10 cellular contexts compared by ENCODE assay signal in the genomic region with DNA sequence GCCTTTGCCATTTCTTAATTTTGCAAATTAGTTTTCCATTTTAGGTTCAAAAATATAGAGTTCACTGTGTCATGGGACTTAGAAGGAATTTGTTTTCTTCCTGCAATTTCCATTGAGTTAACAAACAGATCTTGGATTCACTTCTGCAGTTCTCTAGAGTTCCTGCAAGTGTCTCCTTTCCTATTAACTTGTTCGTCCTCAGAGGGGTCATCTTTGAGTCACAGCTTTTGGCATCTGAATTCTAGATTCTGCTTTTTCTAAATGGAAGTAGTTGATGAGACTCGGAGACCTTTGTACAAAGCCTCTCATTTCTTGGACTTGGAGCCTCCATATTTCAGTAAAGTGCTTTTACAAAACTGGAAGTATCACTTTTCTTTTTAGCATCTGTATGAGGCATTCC.
A peak's percentile ranks its signal among the peaks of the same experiment; 100 is the strongest.
DNase-seq lines count a peak whose midpoint lies in the region; ATAC-seq and TF ChIP-seq lines count a peak whose summit lies in the region.
"Had no signal": no experiment of that assay in that cellular context is flagged by ENCODE, and none has a peak within 500 bp of the region (broad histone marks: within the 10 kb centered on the region; RNA-seq: fewer than 3 reads in every experiment).

No MANE protein-coding gene starts in this region.

- H3K18ac ChIP-seq in mesenchymal stem cell (ENCODE audit: low read depth in 1 of 2, low read length in 2 of 2) = no peak overlapping the region

- peak overlapping the region in 1 of 2 experiments; percentile 32 for H3K4me3 ChIP-seq in mesenchymal stem cell (ENCODE audit: insufficient read depth in 1 of 2, low read depth in 1 of 2, low read length in 2 of 2)

- no peak overlapping the region for H2AFZ ChIP-seq in mesenchymal stem cell (ENCODE audit: low read depth, low read length)

- no peak overlapping the region for H2AK5ac ChIP-seq in mesenchymal stem cell (ENCODE audit: low read length, severe bottlenecking)

- H3K36me3 ChIP-seq in mesenchymal stem cell (ENCODE audit: control insufficient read depth in 1 of 2, insufficient read depth in 2 of 2, low read depth in 1 of 2, low read length in 2 of 2) = no peaks in the 10 kb centered on the region

- H3K4me1 Mint-ChIP-seq in activated CD8-positive, alpha-beta T cell treated with anti-CD3 and anti-CD28 coated beads for 36 hours (ENCODE audit: low read depth) = no peaks in the 10 kb centered on the region

- no peak overlapping the region for H2BK12ac ChIP-seq in mesenchymal stem cell (ENCODE audit: low read length in 2 of 2)

- no peaks in the 10 kb centered on the region for H3K4me1 ChIP-seq in mesenchymal stem cell (ENCODE audit: control insufficient read depth, insufficient read depth, low read depth, low read length)

- no peaks in the 10 kb centered on the region for H3K79me1 ChIP-seq in mesenchymal stem cell (replicated peaks; ENCODE audit: low read length, poor library complexity, severe bottlenecking)

- WGBS in mesenchymal stem cell = 0% methylated on average over 1 of the region's 2 CpGs

- H4K91ac ChIP-seq in mesenchymal stem cell (ENCODE audit: low read length) = no peak overlapping the region

- no peak overlapping the region for H3K27ac ChIP-seq in mesenchymal stem cell (ENCODE audit: low read length, poor library complexity, severe bottlenecking)

- DNase-seq in EH (ENCODE audit: low read depth) (peak; percentile 66), astrocyte of the hippocampus (ENCODE audit: low read depth, low spot score) (peak; percentile 41), mesenchymal stem cell (peak; percentile 63)
- no peak for DNase-seq in activated CD8-positive, alpha-beta T cell treated with anti-CD3 and anti-CD28 coated beads for 36 hours
- DNase-seq: NCI-H526 had no signal

- no peak overlapping the region for H2BK120ac ChIP-seq in mesenchymal stem cell (ENCODE audit: low read depth, low read length)

- no peaks in the 10 kb centered on the region for H3K36me3 Mint-ChIP-seq in activated CD8-positive, alpha-beta T cell treated with anti-CD3 and anti-CD28 coated beads for 36 hours (ENCODE audit: low read depth)
- H3K36me3 Mint-ChIP-seq: brain had no signal

- no peaks in the 10 kb centered on the region for H3K9me3 Mint-ChIP-seq in activated CD8-positive, alpha-beta T cell treated with anti-CD3 and anti-CD28 coated beads for 36 hours

- H2BK15ac ChIP-seq in mesenchymal stem cell (ENCODE audit: low read depth, poor library complexity, severe bottlenecking) = no peak overlapping the region

- peak overlapping the region; percentile 69 for H3K9ac ChIP-seq in mesenchymal stem cell (ENCODE audit: low read length)

- ATAC-seq in GM19328 (IDR thresholded peaks at IDR 0.05; ENCODE audit: unreplicated experiment) (no peak), HG03378 (IDR thresholded peaks at IDR 0.05; ENCODE audit: unreplicated experiment) (no peak), HG03025 (IDR thresholded peaks at IDR 0.05; ENCODE audit: low FRiP score, unreplicated experiment) (no peak)
- no peak for ATAC-seq in activated CD8-positive, alpha-beta T cell treated with anti-CD3 and anti-CD28 coated beads for 36 hours

- H3K23ac ChIP-seq in mesenchymal stem cell (ENCODE audit: low read length in 2 of 2) = no peak overlapping the region

- POLR2A ChIA-PET in activated CD8-positive, alpha-beta T cell treated with anti-CD3 and anti-CD28 coated beads for 36 hours (lab: Charles Lee) = no interaction called here

- no peak overlapping the region for H3K4ac ChIP-seq in mesenchymal stem cell (ENCODE audit: low read depth in 1 of 2, low read length in 2 of 2)

- no peaks in the 10 kb centered on the region for H3K27me3 ChIP-seq in mesenchymal stem cell (ENCODE audit: control insufficient read depth in 1 of 2, insufficient read depth in 1 of 2, low read length in 2 of 2)

- no peaks in the 10 kb centered on the region for H3K9me3 ChIP-seq in mesenchymal stem cell (ENCODE audit: control insufficient read depth, low read length)

- H3K4me2 ChIP-seq in mesenchymal stem cell (ENCODE audit: low read length, poor library complexity, severe bottlenecking) = no peak overlapping the region

- intact Hi-C loops in activated CD8-positive, alpha-beta T cell treated with anti-CD3 and anti-CD28 coated beads for 36 hours (cut with micrococcal nuclease) = loop anchor here (5.0 kb wide), 1 partner anchor 391 kb away; no protein-coding TSS in a partner anchor

- CTCF ChIA-PET in activated CD8-positive, alpha-beta T cell treated with anti-CD3 and anti-CD28 coated beads for 36 hours (lab: Charles Lee) = interaction anchor here (1.1 kb wide), 2 partner anchors 280 to 389 kb away, joined by 3 to 4 read pairs; no protein-coding TSS in a partner anchor

- H4K8ac ChIP-seq in mesenchymal stem cell (ENCODE audit: low read length) = no peak overlapping the region

- H3K4me3 Mint-ChIP-seq in activated CD8-positive, alpha-beta T cell treated with anti-CD3 and anti-CD28 coated beads for 36 hours = no peak overlapping the region
- H3K4me3 Mint-ChIP-seq: brain had no signal

- H3K27ac Mint-ChIP-seq in activated CD8-positive, alpha-beta T cell treated with anti-CD3 and anti-CD28 coated beads for 36 hours = no peak overlapping the region
- H3K27ac Mint-ChIP-seq: brain had no signal

- no peak overlapping the region for H3K14ac ChIP-seq in mesenchymal stem cell (ENCODE audit: low read length in 2 of 2)

- H3K27me3 Mint-ChIP-seq in activated CD8-positive, alpha-beta T cell treated with anti-CD3 and anti-CD28 coated beads for 36 hours = no peaks in the 10 kb centered on the region

- TF ChIP-seq CTCF in LNCAP (IDR thresholded peaks at IDR 0.05) = 0 out of 2 replicates have a peak, but pooled peaks have one; percentile 18
- TF ChIP-seq CTCF in activated CD8-positive, alpha-beta T cell treated with anti-CD3 and anti-CD28 coated beads for 36 hours (IDR thresholded peaks at IDR 0.05) = no peak

- no peak overlapping the region for H2BK5ac ChIP-seq in mesenchymal stem cell (ENCODE audit: low read depth, low read length, poor library complexity, severe bottlenecking)
